Comparison of ENCODE assay signal across 8 cellular contexts in the genomic region with DNA sequence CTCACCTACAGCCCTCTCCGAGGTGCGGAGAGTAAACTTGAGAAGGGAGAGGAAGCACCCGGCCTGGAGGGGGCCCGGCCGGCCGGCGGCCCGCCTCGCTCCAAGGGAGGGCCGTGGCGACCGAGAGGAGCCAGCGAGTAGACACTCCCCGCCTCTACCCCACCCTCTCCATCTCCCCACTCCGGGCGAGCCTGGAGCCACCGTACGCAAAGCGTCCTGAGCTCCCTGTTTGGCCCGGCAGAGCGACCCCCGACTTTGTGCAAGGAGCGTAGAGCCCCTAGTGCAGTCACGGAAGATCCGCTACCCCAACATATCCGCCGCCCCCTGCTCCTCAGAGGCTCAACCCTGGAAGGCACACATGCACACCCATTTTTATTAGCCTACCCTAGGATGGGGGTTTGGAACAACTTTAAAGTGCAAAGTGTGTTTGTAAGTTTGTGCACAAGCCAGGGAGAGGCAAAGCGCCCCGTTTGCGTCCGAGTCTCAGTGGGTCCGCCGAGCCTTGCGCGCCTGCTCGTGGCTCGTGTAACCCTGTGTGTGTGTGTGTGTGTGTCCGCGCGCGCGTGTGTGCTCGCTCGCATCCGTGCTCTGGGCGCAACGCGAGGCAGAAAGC. TPM values are rescaled to one million over a fixed set of nuclear protein-coding genes. Genes with fewer than 3 reads are reported as not detected.
DNase-seq lines count a peak whose midpoint lies in the region; ATAC-seq and TF ChIP-seq lines count a peak whose summit lies in the region.

No MANE protein-coding gene starts in this region.

- peak; percentile 48 for DNase-seq in EH (ENCODE audit: low read depth)
- peak; percentile 33 for DNase-seq in activated T-cell treated with anti-CD3 and anti-CD28 coated beads for 48 hours (ENCODE audit: low read depth)
- DNase-seq in fibroblast of mammary gland (ENCODE audit: low read depth): peak; percentile 29
- DNase-seq in neural crest cell (ENCODE audit: low read depth, low spot score): peak; percentile 52
- DNase-seq in NCI-H128 (lab: John Stamatoyannopoulos, UW; ENCODE audit: unreplicated experiment): no peak
- no peak for DNase-seq in EL

- H3K9me2 ChIP-seq in Loucy (replicated peaks; ENCODE audit: low read depth, low read length): no peaks in the 10 kb centered on the region

- peaks cover 36% of the 10 kb centered on the region for H3K4me1 Mint-ChIP-seq in neural crest cell

- peaks cover 24% of the 10 kb centered on the region for H3K27me3 ChIP-seq in Loucy (ENCODE audit: insufficient read depth, low read length, poor library complexity, severe bottlenecking)

- H3K27me3 Mint-ChIP-seq in neural crest cell (ENCODE audit: low read depth): peaks cover 24% of the 10 kb centered on the region

- H3K27ac Mint-ChIP-seq in neural crest cell (ENCODE audit: unreplicated experiment): no peak overlapping the region

- peak overlapping the region; percentile 91 for H3K4me2 ChIP-seq in Loucy (ENCODE audit: low read depth, low read length, poor library complexity, severe bottlenecking)

- peaks cover 8% of the 10 kb centered on the region; the same call in 1 of the 2 replicates for H3K79me2 ChIP-seq in Loucy (ENCODE audit: insufficient read depth, low read length)

- H3K9me3 ChIP-seq in Loucy (ENCODE audit: insufficient read depth, low read depth, low read length): no peaks in the 10 kb centered on the region

- H2AFZ ChIP-seq in Loucy (ENCODE audit: low read length): peak overlapping the region; percentile 90

- H3K36me3 Mint-ChIP-seq in neural crest cell (ENCODE audit: low read depth): no peaks in the 10 kb centered on the region

- H3K36me3 ChIP-seq in Loucy (ENCODE audit: insufficient read depth, low read length): no peaks in the 10 kb centered on the region

- H3K9ac ChIP-seq in Loucy (ENCODE audit: low read depth, low read length, poor library complexity, severe bottlenecking): peak overlapping the region; percentile 80

- peak overlapping the region; percentile 99 for H3K4me3 Mint-ChIP-seq in neural crest cell

- peak; percentile 27 for ATAC-seq in GM21737 (IDR thresholded peaks at IDR 0.05; ENCODE audit: unreplicated experiment)

- H3K4me1 ChIP-seq in Loucy (ENCODE audit: insufficient read depth, low read length, poor library complexity, severe bottlenecking): peaks cover 23% of the 10 kb centered on the region

- no peaks in the 10 kb centered on the region for H3F3A ChIP-seq in Loucy (ENCODE audit: low read depth)

- TF ChIP-seq CTCF in Loucy (conservative IDR thresholded peaks at IDR 0.05; ENCODE audit: low read length) (no peak), fibroblast of mammary gland (conservative IDR thresholded peaks at IDR 0.05; ENCODE audit: control insufficient read depth, insufficient read depth, low read depth, low read length) (no peak), neural crest cell (conservative IDR thresholded peaks at IDR 0.05) (no peak)

- H3K4me3 ChIP-seq in Loucy (ENCODE audit: low read length, poor library complexity, severe bottlenecking) (peak overlapping the region; percentile 81), fibroblast of mammary gland (ENCODE audit: control insufficient read depth, low read depth, low read length) (peak overlapping the region; percentile 55)

- H4K20me1 ChIP-seq in Loucy (ENCODE audit: insufficient read depth, low read length, poor library complexity, severe bottlenecking): peaks cover 12% of the 10 kb centered on the region

- H3K9me3 Mint-ChIP-seq in neural crest cell: no peaks in the 10 kb centered on the region

RNA-seq across cellular contexts. Expression of gene SMAD6, which starts 0.5 kb away (rescaled TPM):
- total RNA-seq in neural crest cell: 4.7 and 5.4 TPM in 2 replicates

Comparison
In these comparisons a context has a peak if more than half of its experiments do, and no peak if none do; other contexts are left out.
1. DNase-seq: peak in EH (single experiment), activated T-cell treated with anti-CD3 and anti-CD28 coated beads for 48 hours (single experiment), fibroblast of mammary gland (single experiment) and neural crest cell (single experiment); none in NCI-H128 (single experiment) and EL (single experiment).